Comparison of ENCODE assay signal across 8 cellular contexts in the genomic region with DNA sequence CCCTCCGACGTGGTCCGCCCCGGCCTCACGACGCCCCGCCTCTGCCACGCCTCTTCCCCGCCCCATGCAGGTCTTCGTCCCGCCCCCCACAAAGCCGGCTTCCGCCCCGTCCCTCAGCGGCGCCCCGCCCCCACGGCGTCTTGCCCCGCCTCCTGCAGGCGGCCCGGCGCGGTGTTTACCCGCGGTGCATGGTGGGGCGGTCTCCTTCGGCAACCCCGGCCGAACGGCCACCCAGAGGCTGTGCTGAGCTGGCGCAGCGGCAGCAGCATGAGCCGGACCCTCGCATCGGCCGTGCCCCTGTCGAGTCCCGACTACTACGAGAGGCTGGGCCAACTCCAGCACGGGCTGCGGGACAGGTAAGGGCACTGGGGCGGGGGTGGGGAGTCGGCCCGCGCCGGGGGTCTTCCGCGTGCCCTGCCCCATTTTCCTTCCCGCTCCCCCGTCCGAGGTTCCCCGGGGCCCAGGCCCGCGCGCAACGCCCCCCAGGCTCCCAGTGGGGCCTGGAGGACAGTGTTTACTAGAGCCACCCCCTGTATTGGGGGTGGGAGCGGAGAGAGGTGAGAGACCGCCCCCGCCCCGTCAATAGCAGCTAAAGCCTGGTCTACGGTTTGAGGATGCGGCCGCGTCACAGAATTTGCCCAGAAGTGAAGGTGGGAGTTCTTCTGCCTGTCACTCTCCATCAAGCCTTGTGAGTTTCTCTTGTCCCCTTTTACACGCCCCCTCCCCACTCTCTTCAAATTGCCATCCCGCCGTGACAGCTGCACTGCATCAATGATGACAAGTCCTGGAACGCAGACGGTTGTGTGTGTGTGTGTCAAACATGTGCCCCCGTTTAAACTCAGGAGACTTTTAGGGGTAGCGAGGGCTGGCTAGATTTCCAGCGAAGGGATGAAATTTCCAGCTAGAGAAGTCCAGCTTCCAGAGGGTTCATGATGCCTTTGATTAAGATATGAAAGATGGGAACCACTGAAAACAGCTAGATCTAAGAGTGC. TPM values are rescaled to one million over a fixed set of nuclear protein-coding genes. Genes with fewer than 3 reads are reported as not detected.
DNase-seq lines count a peak whose midpoint lies in the region; ATAC-seq and TF ChIP-seq lines count a peak whose summit lies in the region.

A gene with protein sequence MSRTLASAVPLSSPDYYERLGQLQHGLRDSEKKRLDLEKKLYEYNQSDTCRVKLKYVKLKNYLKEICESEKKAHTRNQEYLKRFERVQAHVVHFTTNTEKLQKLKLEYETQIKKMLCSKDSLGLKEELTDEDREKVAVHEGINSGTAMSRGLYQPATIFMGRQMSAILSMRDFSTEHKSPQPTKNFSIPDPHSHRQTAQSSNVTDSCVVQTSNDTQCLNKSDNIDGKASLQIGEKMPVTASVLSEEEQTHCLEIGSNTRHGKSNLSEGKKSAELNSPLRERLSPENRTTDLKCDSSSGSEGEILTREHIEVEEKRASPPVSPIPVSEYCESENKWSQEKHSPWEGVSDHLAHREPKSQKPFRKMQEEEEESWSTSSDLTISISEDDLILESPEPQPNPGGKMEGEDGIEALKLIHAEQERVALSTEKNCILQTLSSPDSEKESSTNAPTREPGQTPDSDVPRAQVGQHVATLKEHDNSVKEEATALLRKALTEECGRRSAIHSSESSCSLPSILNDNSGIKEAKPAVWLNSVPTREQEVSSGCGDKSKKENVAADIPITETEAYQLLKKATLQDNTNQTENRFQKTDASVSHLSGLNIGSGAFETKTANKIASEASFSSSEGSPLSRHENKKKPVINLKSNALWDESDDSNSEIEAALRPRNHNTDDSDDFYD (plus strand): TSS at position 234 of the 992 bp plus-strand sequence. CDS start 34 bp downstream, at position 268.

- H3K4me3 ChIP-seq in right lobe of liver: peak within 1 kb of the TSS; percentile 90 to 95 (median 92)

- H3K9me3 ChIP-seq in right lobe of liver: no peaks in the 10 kb centered on the region

- ATAC-seq in GM19351 (IDR thresholded peaks at IDR 0.05; ENCODE audit: unreplicated experiment) (peak; percentile 94), HG03521 (IDR thresholded peaks at IDR 0.05; ENCODE audit: unreplicated experiment) (peak; percentile 98), right lobe of liver (peak; percentile 99)

- intact Hi-C loops in dendritic cell treated with granulocyte-macrophage colony-stimulating factor and Interleukin-4, amounts not matched to agents 40 ng/mL and 50 ng/mL, for 4 days (cut with micrococcal nuclease): loop anchor here (1.0 to 10.0 kb wide), 4 partner anchors 26 to 431 kb away; a partner anchor contains a TSS
- intact Hi-C loops in right lobe of liver (cut with DNase I): no loop called here

- TF ChIP-seq CTCF in C4-2B (conservative IDR thresholded peaks at IDR 0.05) (peak; percentile 39), right lobe of liver (IDR thresholded peaks at IDR 0.05) (peak in 3 of 4 donors; percentile 16 to 51 (median 34))

- no peaks in the 10 kb centered on the region for H3K9me3 Mint-ChIP-seq in dendritic cell treated with granulocyte-macrophage colony-stimulating factor and Interleukin-4, amounts not matched to agents 40 ng/mL and 50 ng/mL, for 4 days

- DNase-seq in NCI-H69 (lab: John Stamatoyannopoulos, UW) (peak; percentile 98), right lobe of liver (peak; percentile 99)
- DNase-seq in activated CD4-positive, alpha-beta T cell treated with anti-CD3 and anti-CD28 coated beads, Interleukin-2, amount 50 U/mL, for 1 hour: peak; percentile 98
- peak; percentile 94 to 99 for DNase-seq in stimulated activated CD4-positive, alpha-beta T cell treated with anti-CD3 and anti-CD28 coated beads, Interleukin-4, amount 100 ng/mL, for 4 hours

- under 1% methylated on average over 8 of the region's 73 CpGs for WGBS in right lobe of liver (ENCODE audit: insufficient coverage, low coverage, low lambda C conversion rate, missing lambda C conversion rate)

- peaks cover 8% of the 10 kb centered on the region for H3K27me3 Mint-ChIP-seq in dendritic cell treated with granulocyte-macrophage colony-stimulating factor and Interleukin-4, amounts not matched to agents 40 ng/mL and 50 ng/mL, for 4 days

- H3K27ac Mint-ChIP-seq in dendritic cell treated with granulocyte-macrophage colony-stimulating factor and Interleukin-4, amounts not matched to agents 40 ng/mL and 50 ng/mL, for 4 days: peak within 1 kb of the TSS; percentile 90

- H3K27ac ChIP-seq in C4-2B (peak within 1 kb of the TSS; percentile 80), right lobe of liver (peak within 1 kb of the TSS; percentile 63 to 77 (median 67))

- peaks cover 20% of the 10 kb centered on the region for H3K4me1 Mint-ChIP-seq in dendritic cell treated with granulocyte-macrophage colony-stimulating factor and Interleukin-4, amounts not matched to agents 40 ng/mL and 50 ng/mL, for 4 days (ENCODE audit: low read depth)

- peak within 1 kb of the TSS; percentile 93 for H3K4me3 Mint-ChIP-seq in dendritic cell treated with granulocyte-macrophage colony-stimulating factor and Interleukin-4, amounts not matched to agents 40 ng/mL and 50 ng/mL, for 4 days

- TF ChIP-seq POLR2A in right lobe of liver (IDR thresholded peaks at IDR 0.05): peak; percentile 74

- H3K36me3 ChIP-seq in right lobe of liver: no peaks in the 10 kb centered on the region

- H3K4me1 ChIP-seq in right lobe of liver: peaks cover 0 to 5% (median 0%) of the 10 kb centered on the region in 4 donors

- H3K27me3 ChIP-seq in right lobe of liver: no peaks in the 10 kb centered on the region

- peaks cover 14% of the 10 kb centered on the region for H3K36me3 Mint-ChIP-seq in dendritic cell treated with granulocyte-macrophage colony-stimulating factor and Interleukin-4, amounts not matched to agents 40 ng/mL and 50 ng/mL, for 4 days (ENCODE audit: low read depth)

RNA-seq across cellular contexts. Expression of the gene that starts here (rescaled TPM):
- 10 to 100 TPM in 1 of 6 experiments, 1 to 10 TPM in 5; 5.1 to 11.5 (median 7.4) TPM for total RNA-seq in right lobe of liver

Comparison
In these comparisons a context has a peak if more than half of its experiments do, and no peak if none do; other contexts are left out.
1. Peak in every context shown above with its lines: DNase-seq, ATAC-seq, H3K4me3 ChIP-seq and H3K27ac ChIP-seq.